In the genomic region with DNA sequence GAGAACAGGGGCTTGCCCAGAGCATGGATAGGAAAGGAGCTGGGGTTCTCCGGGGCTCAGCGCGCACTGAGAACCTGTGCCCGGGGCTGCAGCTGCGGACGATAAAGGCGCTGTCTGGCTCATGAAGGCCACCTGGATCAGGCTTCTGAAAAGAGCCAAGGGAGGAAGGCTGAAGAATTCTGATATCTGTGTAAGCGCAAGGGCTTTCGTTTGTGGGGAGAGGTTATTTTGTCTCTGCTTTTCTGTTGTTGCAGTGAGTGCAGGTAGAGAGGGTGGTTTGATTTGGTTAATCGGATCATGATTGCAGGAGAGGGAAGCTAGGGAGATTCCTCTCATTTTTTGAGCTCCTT, we compare ENCODE assay signal across 9 cellular contexts.
DNase-seq lines count a peak whose midpoint lies in the region; ATAC-seq and TF ChIP-seq lines count a peak whose summit lies in the region.
"Had no signal": no experiment of that assay in that cellular context is flagged by ENCODE, and none has a peak within 500 bp of the region (broad histone marks: within the 10 kb centered on the region; RNA-seq: fewer than 3 reads in every experiment).

No MANE protein-coding gene starts in this region.

- intact Hi-C loops in IMR-90 (cut with micrococcal nuclease): no loop called here

- H2BK120ac ChIP-seq in IMR-90 (ENCODE audit: low read depth, low read length): no peak overlapping the region

- no peaks in the 10 kb centered on the region for H3F3A ChIP-seq in neural cell (ENCODE audit: insufficient read depth, low read length, poor library complexity, severe bottlenecking)

- no peak overlapping the region for H2BK15ac ChIP-seq in IMR-90 (ENCODE audit: low read depth, low read length)

- ATAC-seq in IMR-90 (ENCODE audit: low read depth): peak; percentile 37; the same call in 1 of the 2 replicates
- ATAC-seq in GM19455 (IDR thresholded peaks at IDR 0.05; ENCODE audit: unreplicated experiment): no peak
- ATAC-seq: sciatic nerve had no signal

- no peak overlapping the region for H3K27ac Mint-ChIP-seq in activated naive CD4-positive, alpha-beta T cell treated with anti-CD3 and anti-CD28 coated beads, Interleukin-2, amount 10 ng/mL, durations not matched to agents 7 days and 5 days

- H3K4me3 Mint-ChIP-seq in activated naive CD4-positive, alpha-beta T cell treated with anti-CD3 and anti-CD28 coated beads, Interleukin-2, amount 10 ng/mL, durations not matched to agents 7 days and 5 days: no peak overlapping the region

- WGBS in IMR-90 (ENCODE audit: extremely low coverage in 2 of 2, insufficient read length in 1 of 2), 2 experiments: 60% methylated on average over 1 of the region's 10 CpGs; no CpG with 5 or more reads in 1 of the 2 experiments

- peaks cover 3% of the 10 kb centered on the region for H3K27me3 ChIP-seq in IMR-90 (ENCODE audit: control insufficient read depth, insufficient read depth, low read length)
- no peaks in the 10 kb centered on the region for H3K27me3 ChIP-seq in neural cell (ENCODE audit: insufficient read depth, low read depth, low read length)

- H2BK5ac ChIP-seq in IMR-90 (ENCODE audit: low read depth, low read length, poor library complexity, severe bottlenecking): no peak overlapping the region

- H3K56ac ChIP-seq in IMR-90 (ENCODE audit: extremely low read depth, insufficient read depth, low read length): no peak overlapping the region

- H2AK5ac ChIP-seq in IMR-90 (ENCODE audit: low read depth, low read length): no peak overlapping the region

- H3K9me2 ChIP-seq in neural cell (ENCODE audit: insufficient read depth, low read length): no peaks in the 10 kb centered on the region

- H4K5ac ChIP-seq in IMR-90 (ENCODE audit: low read depth, low read length): no peak overlapping the region; the same call in 1 of the 2 replicates

- no peak overlapping the region for H3K27ac ChIP-seq in IMR-90 (ENCODE audit: insufficient read depth, low read length)
- peak overlapping the region; percentile 48 for H3K27ac ChIP-seq in neural cell (ENCODE audit: low read length)

- no peaks in the 10 kb centered on the region for H3K4me1 ChIP-seq in ES-I3 (ENCODE audit: insufficient read depth, low read length)
- H3K4me1 ChIP-seq in IMR-90 (ENCODE audit: control insufficient read depth, insufficient read depth, low read length): peaks cover 7% of the 10 kb centered on the region

- CTCF ChIA-PET in IMR-90 (lab: Yijun Ruan, JAX): no interaction called here
- CTCF ChIA-PET in activated naive CD4-positive, alpha-beta T cell treated with anti-CD3 and anti-CD28 coated beads, Interleukin-2, amount 10 ng/mL, durations not matched to agents 7 days and 5 days (lab: Charles Lee): interaction anchor here (0.7 kb wide), 1 partner anchor 153 kb away, joined by 3 read pairs; no protein-coding TSS in a partner anchor

- no peak overlapping the region for H2BK20ac ChIP-seq in IMR-90 (ENCODE audit: low read depth, low read length)

- no peak for DNase-seq in IMR-90
- peak; percentile 51 for DNase-seq in cerebellum (ENCODE audit: low spot score)
- no peak for DNase-seq in SW 1271 (lab: John Stamatoyannopoulos, UW)
- no peak for DNase-seq in effector CD4-positive, alpha-beta T cell
- DNase-seq in activated naive CD4-positive, alpha-beta T cell treated with anti-CD3 and anti-CD28 coated beads, Interleukin-2, amount 10 ng/mL, durations not matched to agents 7 days and 5 days: no peak

- H2AFZ ChIP-seq in IMR-90 (replicated peaks; ENCODE audit: low read length, poor library complexity) (no peak overlapping the region), neural cell (ENCODE audit: low read depth, low read length) (no peak overlapping the region)

- H3K9me3 ChIP-seq in ES-I3 (ENCODE audit: control insufficient read depth, insufficient read depth, low read length) (no peaks in the 10 kb centered on the region), IMR-90 (ENCODE audit: control insufficient read depth, insufficient read depth, low read length) (no peaks in the 10 kb centered on the region), neural cell (ENCODE audit: low read length) (no peaks in the 10 kb centered on the region)

- peaks cover 3% of the 10 kb centered on the region for H3K4me1 Mint-ChIP-seq in activated naive CD4-positive, alpha-beta T cell treated with anti-CD3 and anti-CD28 coated beads, Interleukin-2, amount 10 ng/mL, durations not matched to agents 7 days and 5 days

- H3K14ac ChIP-seq in IMR-90 (replicated peaks; ENCODE audit: low read depth, low read length): no peak overlapping the region

- TF ChIP-seq POLR2A in IMR-90 (IDR thresholded peaks at IDR 0.05; ENCODE audit: low read depth, low read length): no peak

- H3K4ac ChIP-seq in IMR-90 (ENCODE audit: low read depth, low read length): no peak overlapping the region

- H3K9me3 Mint-ChIP-seq in activated naive CD4-positive, alpha-beta T cell treated with anti-CD3 and anti-CD28 coated beads, Interleukin-2, amount 10 ng/mL, durations not matched to agents 7 days and 5 days: no peaks in the 10 kb centered on the region

- no peak for TF ChIP-seq RAD21 in IMR-90 (IDR thresholded peaks at IDR 0.05; ENCODE audit: low read length)
- peak; percentile 20 for TF ChIP-seq RAD21 in neural cell (conservative IDR thresholded peaks at IDR 0.05)

- H3K4me3 ChIP-seq in IMR-90 (ENCODE audit: insufficient read depth, low read depth, low read length): peak overlapping the region; percentile 23; the same call in 1 of the 2 replicates
- peak overlapping the region; percentile 64 for H3K4me3 ChIP-seq in neural cell (ENCODE audit: low read length)

- H3K18ac ChIP-seq in IMR-90 (ENCODE audit: low read depth, low read length): no peak overlapping the region; the same call in 1 of the 2 replicates

- no peaks in the 10 kb centered on the region for H4K20me1 ChIP-seq in IMR-90 (ENCODE audit: insufficient read depth, low read length)
- no peaks in the 10 kb centered on the region for H4K20me1 ChIP-seq in neural cell (ENCODE audit: insufficient read depth)

- no peaks in the 10 kb centered on the region for H3K79me1 ChIP-seq in IMR-90 (ENCODE audit: low read depth in 1 of 2, low read length in 2 of 2)

- in situ Hi-C loops in IMR-90 (cut with MboI; ENCODE audit: low sequenced_read_pairs): no loop called here

- H4K91ac ChIP-seq in IMR-90 (ENCODE audit: insufficient read depth, low read depth, low read length): no peak overlapping the region

- H3K9ac ChIP-seq in ES-I3 (ENCODE audit: low read depth, low read length) (peak overlapping the region; percentile 74), IMR-90 (ENCODE audit: low read depth, low read length) (peak overlapping the region; percentile 15; the same call in 1 of the 2 replicates), neural cell (ENCODE audit: low read length) (peak overlapping the region; percentile 61)

- H3K36me3 ChIP-seq in ES-I3 (ENCODE audit: insufficient read depth, low read length) (no peaks in the 10 kb centered on the region), IMR-90 (ENCODE audit: control insufficient read depth, insufficient read depth, low read length) (no peaks in the 10 kb centered on the region), neural cell (ENCODE audit: insufficient read depth, low read length) (no peaks in the 10 kb centered on the region)

- no peaks in the 10 kb centered on the region for H3K36me3 Mint-ChIP-seq in activated naive CD4-positive, alpha-beta T cell treated with anti-CD3 and anti-CD28 coated beads, Interleukin-2, amount 10 ng/mL, durations not matched to agents 7 days and 5 days

- no peak overlapping the region for H3K23ac ChIP-seq in IMR-90 (ENCODE audit: low read depth, low read length)

- TF ChIP-seq EP300 in neural cell (conservative IDR thresholded peaks at IDR 0.05; ENCODE audit: poor library complexity, severe bottlenecking): no peak

- dilution Hi-C loops in IMR-90 (cut with HindIII; ENCODE audit: low sequenced_read_pairs, unreplicated experiment): no loop called here

- no TSS peak for BruUV-seq in IMR-90 (replicated peaks; lab: Mats Ljungman, UMichigan)

- POLR2A ChIA-PET in IMR-90 (lab: Charles Lee; ENCODE audit: unreplicated experiment): no interaction called here

- H3K4me2 ChIP-seq in IMR-90 (ENCODE audit: low read depth, low read length) (peak overlapping the region; percentile 74), neural cell (ENCODE audit: low read length) (peak overlapping the region; percentile 58)

- no peaks in the 10 kb centered on the region for H3K79me2 ChIP-seq in neural cell (replicated peaks; ENCODE audit: insufficient read depth, low read length)

- H2AK9ac ChIP-seq in IMR-90 (replicated peaks; ENCODE audit: low read depth, low read length, poor library complexity): no peak overlapping the region

- peaks cover 13% of the 10 kb centered on the region for H3K27me3 Mint-ChIP-seq in activated naive CD4-positive, alpha-beta T cell treated with anti-CD3 and anti-CD28 coated beads, Interleukin-2, amount 10 ng/mL, durations not matched to agents 7 days and 5 days

- H4K8ac ChIP-seq in IMR-90 (ENCODE audit: low read depth in 2 of 2, low read length in 2 of 2): no peak overlapping the region

- no peaks in the 10 kb centered on the region for H3K9me1 ChIP-seq in IMR-90 (ENCODE audit: insufficient read depth, low read length)

- TF ChIP-seq CTCF in IMR-90 (conservative IDR thresholded peaks at IDR 0.05; ENCODE audit: low read depth, low read length) (no peak), neural cell (IDR thresholded peaks at IDR 0.05; ENCODE audit: poor library complexity, severe bottlenecking) (no peak)

TF ChIP-seq in IMR-90, 13 proteins besides CTCF, POLR2A, EP300 and RAD21 (continues in another document):
- no peak for TF ChIP-seq RCOR1 (IDR thresholded peaks at IDR 0.05; ENCODE audit: insufficient replicate concordance, low read length)
- TF ChIP-seq, protein P1, sequence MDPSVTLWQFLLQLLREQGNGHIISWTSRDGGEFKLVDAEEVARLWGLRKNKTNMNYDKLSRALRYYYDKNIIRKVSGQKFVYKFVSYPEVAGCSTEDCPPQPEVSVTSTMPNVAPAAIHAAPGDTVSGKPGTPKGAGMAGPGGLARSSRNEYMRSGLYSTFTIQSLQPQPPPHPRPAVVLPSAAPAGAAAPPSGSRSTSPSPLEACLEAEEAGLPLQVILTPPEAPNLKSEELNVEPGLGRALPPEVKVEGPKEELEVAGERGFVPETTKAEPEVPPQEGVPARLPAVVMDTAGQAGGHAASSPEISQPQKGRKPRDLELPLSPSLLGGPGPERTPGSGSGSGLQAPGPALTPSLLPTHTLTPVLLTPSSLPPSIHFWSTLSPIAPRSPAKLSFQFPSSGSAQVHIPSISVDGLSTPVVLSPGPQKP (IDR thresholded peaks at IDR 0.05; ENCODE audit: borderline replicate concordance, low read depth, low read length): no peak

TF ChIP-seq in neural cell, 6 proteins besides CTCF, POLR2A, EP300 and RAD21:
- TF ChIP-seq SMC3 (conservative IDR thresholded peaks at IDR 0.05; ENCODE audit: poor library complexity): no peak
- peak; percentile 19 for TF ChIP-seq POLR2AphosphoS5 (IDR thresholded peaks at IDR 0.05)
- no peak for TF ChIP-seq TAF1 (IDR thresholded peaks at IDR 0.05; ENCODE audit: low read depth)
- peak; percentile 36 for TF ChIP-seq MXI1 (conservative IDR thresholded peaks at IDR 0.05; ENCODE audit: poor library complexity, severe bottlenecking)
- no peak for TF ChIP-seq EZH2 (IDR thresholded peaks at IDR 0.05; ENCODE audit: borderline replicate concordance, insufficient read depth, low read length, poor library complexity, severe bottlenecking)

Comparison
In these comparisons a context has a peak if more than half of its experiments do, and no peak if none do; other contexts are left out.
1. H3K9ac ChIP-seq: peak in every context shown above with its lines; median percentile 74 in ES-I3; 61 in neural cell; 15 in IMR-90.